9 cellular contexts compared by ENCODE assay signal in genomic region chr16:69469807-69470561, GRCh38. TPM values are rescaled to one million over a fixed set of nuclear protein-coding genes. Genes with fewer than 3 reads are reported as not detected.
DNase-seq lines count a peak whose midpoint lies in the region; ATAC-seq and TF ChIP-seq lines count a peak whose summit lies in the region.
"Had no signal": no experiment of that assay in that cellular context is flagged by ENCODE, and none has a peak within 500 bp of the region (broad histone marks: within the 10 kb centered on the region; RNA-seq: fewer than 3 reads in every experiment).

No MANE protein-coding gene starts in this region.

- H3K4me3 Mint-ChIP-seq in activated T-cell treated with anti-CD3 and anti-CD28 coated beads, Interleukin-2, amount 50 U/mL, for 24 hours: peak overlapping the region; percentile 2

- H3K27me3 Mint-ChIP-seq in activated T-cell treated with anti-CD3 and anti-CD28 coated beads, Interleukin-2, amount 50 U/mL, for 24 hours: no peaks in the 10 kb centered on the region

- no peaks in the 10 kb centered on the region for H3K9me3 Mint-ChIP-seq in activated T-cell treated with anti-CD3 and anti-CD28 coated beads, Interleukin-2, amount 50 U/mL, for 24 hours

- intact Hi-C loops in thyroid gland (cut with DNase I): no loop called here
- intact Hi-C loops in left lung (cut with DNase I): no loop called here

- DNase-seq in CD1c-positive myeloid dendritic cell (ENCODE audit: extremely low spot score) (peak; percentile 78), GM19238 (ENCODE audit: insufficient read length, low spot score) (peak; percentile 27), thyroid gland (no peak), NCI-H2107 treated with DMSO at 0.1 percent for 48 hours (lab: John Stamatoyannopoulos, UW; ENCODE audit: unreplicated experiment) (no peak), HEK293T (ENCODE audit: extremely low spot score) (no peak), left lung (no peak)
- DNase-seq in activated T-cell treated with anti-CD3 and anti-CD28 coated beads, Interleukin-2, amount 50 U/mL, for 24 hours: peak; percentile 56
- DNase-seq: mammary epithelial cell had no signal

- H3K27ac ChIP-seq in thyroid gland (no peak overlapping the region), left lung (no peak overlapping the region)

- 81 to 84% methylated on average over 4 of the region's 4 CpGs for WGBS in thyroid gland, 2 donors

- H3K36me3 ChIP-seq in thyroid gland: no peaks in the 10 kb centered on the region
- no peaks in the 10 kb centered on the region for H3K36me3 ChIP-seq in left lung

- H3K4me3 ChIP-seq in thyroid gland (replicated peaks in 1 of 3): no peak overlapping the region
- no peak overlapping the region for H3K4me3 ChIP-seq in left lung

- peaks cover 18% of the 10 kb centered on the region in 2 donors for H3K4me1 ChIP-seq in thyroid gland
- peaks cover 0 to 25% of the 10 kb centered on the region in 2 donors for H3K4me1 ChIP-seq in left lung

- POLR2A ChIA-PET in HEK293T (lab: Yijun Ruan, JAX): no interaction called here

- TF ChIP-seq CTCF in thyroid gland (IDR thresholded peaks at IDR 0.05): no peak
- TF ChIP-seq CTCF in left lung (IDR thresholded peaks at IDR 0.05): no peak

- peak; percentile 59 for ATAC-seq in HG03159 (IDR thresholded peaks at IDR 0.05; ENCODE audit: unreplicated experiment)
- ATAC-seq in left lung: no peak

- peaks cover 21% of the 10 kb centered on the region for H3K36me3 Mint-ChIP-seq in activated T-cell treated with anti-CD3 and anti-CD28 coated beads, Interleukin-2, amount 50 U/mL, for 24 hours (ENCODE audit: low read depth)

- H3K27ac Mint-ChIP-seq in activated T-cell treated with anti-CD3 and anti-CD28 coated beads, Interleukin-2, amount 50 U/mL, for 24 hours: peak overlapping the region; percentile 80

- CTCF ChIA-PET in HEK293T (lab: Yijun Ruan, JAX): no interaction called here

- H3K27me3 ChIP-seq in thyroid gland: no peaks in the 10 kb centered on the region
- peaks cover 0 to 48% of the 10 kb centered on the region in 2 donors for H3K27me3 ChIP-seq in left lung

- no peak for TF ChIP-seq POLR2A in thyroid gland (IDR thresholded peaks at IDR 0.05)

- H3K4me1 Mint-ChIP-seq in activated T-cell treated with anti-CD3 and anti-CD28 coated beads, Interleukin-2, amount 50 U/mL, for 24 hours (ENCODE audit: low read depth): peaks cover 66% of the 10 kb centered on the region

- H3K9me3 ChIP-seq in thyroid gland (no peaks in the 10 kb centered on the region), left lung (no peaks in the 10 kb centered on the region)

TF ChIP-seq in HEK293T, 16 proteins besides CTCF, POLR2A, EP300 and RAD21:
- TF ChIP-seq LEF1 (IDR thresholded peaks at IDR 0.05; ENCODE audit: borderline replicate concordance): no peak
- no peak for TF ChIP-seq ZNF384 (IDR thresholded peaks at IDR 0.05)
- TF ChIP-seq FOXK2 (IDR thresholded peaks at IDR 0.05): no peak
- no peak for TF ChIP-seq L3MBTL2 (conservative IDR thresholded peaks at IDR 0.05)
- TF ChIP-seq NFRKB (IDR thresholded peaks at IDR 0.05): no peak
- no peak for TF ChIP-seq PKNOX1 (IDR thresholded peaks at IDR 0.05)
- TF ChIP-seq FOXA1 (IDR thresholded peaks at IDR 0.05): no peak
- TF ChIP-seq HDGF (IDR thresholded peaks at IDR 0.05; ENCODE audit: borderline replicate concordance): no peak
- no peak for TF ChIP-seq ELF4 (IDR thresholded peaks at IDR 0.05)
- no peak for TF ChIP-seq ARNT (IDR thresholded peaks at IDR 0.05)
- TF ChIP-seq FOXM1 (IDR thresholded peaks at IDR 0.05; ENCODE audit: borderline replicate concordance): no peak
- TF ChIP-seq TARDBP (IDR thresholded peaks at IDR 0.05): no peak
- no peak for TF ChIP-seq SUZ12 (IDR thresholded peaks at IDR 0.05)
- no peak for TF ChIP-seq SP1 (IDR thresholded peaks at IDR 0.05)
- no peak for TF ChIP-seq BHLHE40 (IDR thresholded peaks at IDR 0.05; ENCODE audit: borderline replicate concordance)
- no peak for TF ChIP-seq CTBP1 (IDR thresholded peaks at IDR 0.05; ENCODE audit: borderline replicate concordance)

RNA-seq across cellular contexts. Expression of gene CYB5B, which starts 45.6 kb away (rescaled TPM):
- total RNA-seq in thyroid gland: 10 to 100 TPM; 40.4 to 61.5 (median 50.4) TPM
- total RNA-seq in left lung: 100 to 1,000 TPM; 102 to 117 TPM

Comparison
In these comparisons a context has a peak if more than half of its experiments do, and no peak if none do; other contexts are left out.
1. DNase-seq: peak in CD1c-positive myeloid dendritic cell (single experiment), GM19238 (single experiment) and activated T-cell treated with anti-CD3 and anti-CD28 coated beads, Interleukin-2, amount 50 U/mL, for 24 hours (single experiment); none in thyroid gland (0 of 2), NCI-H2107 treated with DMSO at 0.1 percent for 48 hours (single experiment), HEK293T (single experiment) and left lung (0 of 2).